Comparison of ENCODE assay signal across 32 cellular contexts in genomic region chr14:74816124-74816523, GRCh38. TPM values are rescaled to one million over a fixed set of nuclear protein-coding genes. Genes with fewer than 3 reads are reported as not detected.
"Had no signal": no experiment of that assay in that cellular context is flagged by ENCODE, and none has a peak within 500 bp of the region (broad histone marks: within the 10 kb centered on the region; RNA-seq: fewer than 3 reads in every experiment).

No MANE protein-coding gene starts in this region.

- H3K27ac Mint-ChIP-seq: endodermal cell, nephron, neural progenitor cell had no signal

- H3K27me3 Mint-ChIP-seq: naive thymus-derived CD4-positive, alpha-beta T cell; stimulated activated naive CD8-positive, alpha-beta T cell treated with anti-CD3 and anti-CD28 coated beads, Interleukin-15, amount 100 ng/mL, for 72 hours had no signal

- DNase-seq: dorsolateral prefrontal cortex; effector CD4-positive, alpha-beta T cell; endodermal cell; foreskin keratinocyte; head of caudate nucleus; left ventricle myocardium superior; lower lobe of right lung; naive thymus-derived CD4-positive, alpha-beta T cell; right cardiac atrium; sigmoid colon; small intestine; stimulated activated CD4-positive, alpha-beta T cell treated with anti-CD3 and anti-CD28 coated beads, Interleukin-1b, Interleukin-23, amount 100 ng/mL, for 48 hours; stimulated activated CD4-positive, alpha-beta T cell treated with anti-CD3 and anti-CD28 coated beads, Interleukin-4, amount 100 ng/mL, for 1 hour; stimulated activated CD8-positive, alpha-beta memory T cell treated with anti-CD3 and anti-CD28 coated beads, Interleukin-4, amount 100 ng/mL, for 48 hours; stimulated activated naive CD4-positive, alpha-beta T cell; stimulated activated naive CD8-positive, alpha-beta T cell treated with anti-CD3 and anti-CD28 coated beads, Interleukin-15, amount 100 ng/mL, for 72 hours; transverse colon; upper lobe of right lung; uterus had no signal

- H3K27ac ChIP-seq: dorsolateral prefrontal cortex, esophagus muscularis mucosa, foreskin keratinocyte, lower lobe of right lung, neural progenitor cell, parathyroid adenoma, prostate gland, sigmoid colon, suprapubic skin, transverse colon, upper lobe of right lung, uterus had no signal

- H3K4me3 Mint-ChIP-seq: endodermal cell; naive thymus-derived CD4-positive, alpha-beta T cell; nephron; neural progenitor cell; stimulated activated naive CD8-positive, alpha-beta T cell treated with anti-CD3 and anti-CD28 coated beads, Interleukin-15, amount 100 ng/mL, for 72 hours had no signal

- ATAC-seq: foreskin keratinocyte; left ventricle myocardium superior; lower lobe of right lung; naive thymus-derived CD4-positive, alpha-beta T cell; right cardiac atrium; stimulated activated naive CD8-positive, alpha-beta T cell treated with anti-CD3 and anti-CD28 coated beads, Interleukin-15, amount 100 ng/mL, for 72 hours; upper lobe of right lung had no signal

- H3K9me3 Mint-ChIP-seq: endodermal cell; naive thymus-derived CD4-positive, alpha-beta T cell; nephron; neural progenitor cell; stimulated activated naive CD8-positive, alpha-beta T cell treated with anti-CD3 and anti-CD28 coated beads, Interleukin-15, amount 100 ng/mL, for 72 hours had no signal

- H3K9me3 ChIP-seq: esophagus muscularis mucosa, lower lobe of right lung, prostate gland, sigmoid colon, suprapubic skin, transverse colon, upper lobe of right lung, uterus had no signal

- H3K4me3 ChIP-seq: dorsolateral prefrontal cortex, esophagus muscularis mucosa, lower lobe of right lung, neural progenitor cell, prostate gland, sigmoid colon, suprapubic skin, transverse colon, upper lobe of right lung, uterus had no signal

- H3K4me1 ChIP-seq: esophagus muscularis mucosa, foreskin keratinocyte, lower lobe of right lung, neural progenitor cell, parathyroid adenoma, prostate gland, sigmoid colon, suprapubic skin, transverse colon, upper lobe of right lung, uterus had no signal

- H3K27me3 ChIP-seq: dorsolateral prefrontal cortex, esophagus muscularis mucosa, foreskin keratinocyte, neural progenitor cell, sigmoid colon, suprapubic skin, transverse colon, upper lobe of right lung, uterus had no signal

- H3K4me1 Mint-ChIP-seq: nephron, neural progenitor cell had no signal

RNA-seq across cellular contexts. Expression of gene PROX2, which starts 59.8 kb away (rescaled TPM):
- total RNA-seq: cerebellum, endodermal cell, endothelial cell of umbilical vein, epithelial cell of proximal tubule, esophagus muscularis mucosa, fibroblast of lung, foreskin keratinocyte, left ventricle myocardium superior, osteoblast, prostate gland, renal cortical epithelial cell, right cardiac atrium, upper lobe of right lung, uterus had no signal
- polyA plus RNA-seq: foreskin keratinocyte, keratinocyte, right cardiac atrium, small intestine had no signal
